20 cellular contexts compared by ENCODE assay signal in genomic region chr12:14264777-14265176, GRCh38.
DNase-seq lines count a peak whose midpoint lies in the region; ATAC-seq and TF ChIP-seq lines count a peak whose summit lies in the region.
"Had no signal": no experiment of that assay in that cellular context is flagged by ENCODE, and none has a peak within 500 bp of the region (broad histone marks: within the 10 kb centered on the region; RNA-seq: fewer than 3 reads in every experiment).

No MANE protein-coding gene starts in this region.

- H3K9me3 Mint-ChIP-seq in HFFc6 = peaks cover 21% of the 10 kb centered on the region
- peaks cover 8 to 15% of the 10 kb centered on the region in 2 donors for H3K9me3 Mint-ChIP-seq in stimulated activated naive B cell treated with anti-CD40 and anti-IgM and Interleukin-4, amounts not matched to agents 10 μg/mL and 1 μg/mL and 100 μg/mL, for 72 hours

- CTCF ChIA-PET in GM10248 (lab: Yijun Ruan, JAX) = interaction anchor here (1.5 kb wide), 1 partner anchor 10 kb away, joined by 3 read pairs; no protein-coding TSS in a partner anchor

- POLR2A ChIA-PET in GM10248 (lab: Yijun Ruan, JAX) = interaction anchor here (0.6 kb wide), 1 partner anchor 107 kb away, joined by 4 read pairs; no protein-coding TSS in a partner anchor

- ATAC-seq in HG03175 (IDR thresholded peaks at IDR 0.05; ENCODE audit: unreplicated experiment) = no peak
- ATAC-seq in stimulated activated naive B cell treated with anti-CD40 and anti-IgM and Interleukin-4, amounts not matched to agents 10 μg/mL and 1 μg/mL and 100 μg/mL, for 72 hours (replicated peaks) = no peak
- ATAC-seq: naive thymus-derived CD8-positive, alpha-beta T cell; PC-3 had no signal

- no peaks in the 10 kb centered on the region; the same call in 1 of the 2 replicates for H3K27me3 Mint-ChIP-seq in HFFc6 (ENCODE audit: insufficient read depth)
- H3K27me3 Mint-ChIP-seq in stimulated activated naive B cell treated with anti-CD40 and anti-IgM and Interleukin-4, amounts not matched to agents 10 μg/mL and 1 μg/mL and 100 μg/mL, for 72 hours = no peaks in the 10 kb centered on the region
- H3K27me3 Mint-ChIP-seq: naive thymus-derived CD8-positive, alpha-beta T cell; progenitor cell of endocrine pancreas had no signal

- no peak overlapping the region for H3K4me3 Mint-ChIP-seq in HFFc6
- no peak overlapping the region for H3K4me3 Mint-ChIP-seq in stimulated activated naive B cell treated with anti-CD40 and anti-IgM and Interleukin-4, amounts not matched to agents 10 μg/mL and 1 μg/mL and 100 μg/mL, for 72 hours
- H3K4me3 Mint-ChIP-seq: activated naive CD4-positive, alpha-beta T cell treated with anti-CD3 and anti-CD28 coated beads for 36 hours; naive thymus-derived CD8-positive, alpha-beta T cell had no signal

- DNase-seq in CD1c-positive myeloid dendritic cell (ENCODE audit: extremely low spot score) (peak; percentile 72), HFFc6 (peak; percentile 39), SIG-M5 (lab: John Stamatoyannopoulos, UW) (peak; percentile 12), fibroblast of peridontal ligament (ENCODE audit: extremely low read depth) (peak; percentile 3), activated gamma-delta T cell treated with Interleukin-2 at 50 U/mL for 16 hours (no peak), GM10248 (ENCODE audit: extremely low spot score) (no peak)
- no peak for DNase-seq in stimulated activated naive B cell treated with anti-CD40 and anti-IgM and Interleukin-4, amounts not matched to agents 10 μg/mL and 1 μg/mL and 100 μg/mL, for 72 hours
- DNase-seq: activated CD4-positive, alpha-beta T cell treated with anti-CD3 and anti-CD28 coated beads, Interleukin-2, amount 50 U/mL, for 1 hour; activated naive CD4-positive, alpha-beta T cell treated with anti-CD3 and anti-CD28 coated beads for 36 hours; activated T-cell treated with anti-CD3 and anti-CD28 coated beads for 4 hours; GDM1; H7; naive thymus-derived CD8-positive, alpha-beta T cell; NCI-H2029 treated with DMSO at 0.1 percent for 48 hours; NCI-H524; SK-N-SH; stimulated activated CD4-positive, alpha-beta T cell treated with anti-CD3 and anti-CD28 coated beads, Interleukin-4, amount 100 ng/mL, for 24 hours had no signal

- peaks cover 28% of the 10 kb centered on the region for H3K36me3 Mint-ChIP-seq in HFFc6 (ENCODE audit: low read depth)
- H3K36me3 Mint-ChIP-seq in stimulated activated naive B cell treated with anti-CD40 and anti-IgM and Interleukin-4, amounts not matched to agents 10 μg/mL and 1 μg/mL and 100 μg/mL, for 72 hours = peaks cover 14 to 23% of the 10 kb centered on the region in 2 donors

- TF ChIP-seq CTCF in HFFc6 (IDR thresholded peaks at IDR 0.05) (no peak), GM10248 (IDR thresholded peaks at IDR 0.05; ENCODE audit: control extremely low read depth, extremely low read depth, low read depth, missing control alignments) (no peak)

- H3K27ac Mint-ChIP-seq in HFFc6 = no peak overlapping the region
- no peak overlapping the region for H3K27ac Mint-ChIP-seq in stimulated activated naive B cell treated with anti-CD40 and anti-IgM and Interleukin-4, amounts not matched to agents 10 μg/mL and 1 μg/mL and 100 μg/mL, for 72 hours
- H3K27ac Mint-ChIP-seq: activated naive CD4-positive, alpha-beta T cell treated with anti-CD3 and anti-CD28 coated beads for 36 hours; progenitor cell of endocrine pancreas had no signal

- H3K4me1 Mint-ChIP-seq in HFFc6 (ENCODE audit: low read depth) = peaks cover 34% of the 10 kb centered on the region
- H3K4me1 Mint-ChIP-seq in stimulated activated naive B cell treated with anti-CD40 and anti-IgM and Interleukin-4, amounts not matched to agents 10 μg/mL and 1 μg/mL and 100 μg/mL, for 72 hours = peaks cover 13 to 39% of the 10 kb centered on the region in 2 donors

Comparison
In these comparisons a context has a peak if more than half of its experiments do, and no peak if none do; other contexts are left out.
1. DNase-seq: peak in CD1c-positive myeloid dendritic cell (single experiment), HFFc6 (single experiment), SIG-M5 (single experiment) and fibroblast of peridontal ligament (single experiment); none in activated gamma-delta T cell treated with Interleukin-2 at 50 U/mL for 16 hours (single experiment), stimulated activated naive B cell treated with anti-CD40 and anti-IgM and Interleukin-4, amounts not matched to agents 10 μg/mL and 1 μg/mL and 100 μg/mL, for 72 hours (single experiment) and GM10248 (single experiment).